Comparison of ENCODE assay signal across 22 cellular contexts in the genomic region with DNA sequence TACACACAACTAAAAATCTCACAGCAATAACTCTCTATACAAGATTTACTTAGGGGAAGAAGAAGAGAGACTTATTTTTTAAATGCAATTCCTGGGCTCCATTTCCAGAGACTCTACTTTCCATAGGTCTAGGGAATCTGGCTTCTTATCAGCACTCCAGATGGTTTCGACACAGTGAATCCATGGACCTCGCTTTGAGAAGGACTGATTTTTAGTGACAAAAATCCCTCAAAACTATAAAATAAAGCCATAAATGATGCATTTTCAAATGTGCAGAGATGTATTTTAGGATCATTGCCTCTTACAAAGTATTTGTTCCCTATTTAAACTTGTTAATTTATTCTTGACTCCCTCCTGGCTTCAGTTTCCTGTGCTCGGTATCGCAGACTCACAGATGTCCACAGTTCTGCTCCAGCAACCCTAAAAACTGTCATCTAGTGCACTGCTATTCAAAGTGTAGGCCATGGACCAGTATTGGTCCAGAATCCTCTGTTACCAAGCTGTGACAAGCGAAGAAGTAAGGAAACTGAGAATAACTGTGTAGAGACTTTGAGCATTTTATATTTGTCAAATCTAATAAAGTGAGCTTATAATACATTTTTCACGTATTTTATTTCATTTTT.
"Had no signal": no experiment of that assay in that cellular context is flagged by ENCODE, and none has a peak within 500 bp of the region (broad histone marks: within the 10 kb centered on the region; RNA-seq: fewer than 3 reads in every experiment).

No MANE protein-coding gene starts in this region.

- H2AFZ ChIP-seq: neural progenitor cell had no signal

- H3K4me3 ChIP-seq: body of pancreas, coronary artery, gastrocnemius medialis, heart left ventricle, left ventricle myocardium inferior, neural progenitor cell, prostate gland, right atrium auricular region, suprapubic skin had no signal

- H3K9me3 ChIP-seq: body of pancreas, gastrocnemius medialis, heart left ventricle, left ventricle myocardium inferior, prostate gland, right atrium auricular region, suprapubic skin had no signal

- H3K9me3 Mint-ChIP-seq: activated CD8-positive, alpha-beta T cell treated with anti-CD3 and anti-CD28 coated beads for 36 hours; activated T-helper 2 cell treated with anti-CD3 and anti-CD28 coated beads, Interferon-gamma antibody, Interleukin-2, Interleukin-4, amounts not matched to agents 10 μg/mL and 5 μg/mL and 100 μg/mL, durations not matched to agents 14 hours and 24 hours and 36 hours; neural progenitor cell; stimulated activated naive CD8-positive, alpha-beta T cell treated with anti-CD3 and anti-CD28 coated beads, Interleukin-15, Interleukin-2, amounts not matched to agents 100 ng/mL and 50 ng/mL, for 24 hours; T-helper 2 cell treated with Interferon-gamma antibody and Interleukin-4, amounts not matched to agents 5 μg/mL and 100 μg/mL, for 36 hours had no signal

- DNase-seq: activated CD4-positive, alpha-beta T cell treated with anti-CD3 and anti-CD28 coated beads for 48 hours; activated CD8-positive, alpha-beta T cell treated with anti-CD3 and anti-CD28 coated beads for 36 hours; activated naive CD4-positive, alpha-beta T cell treated with Interleukin-2 at 50 U/mL for 16 hours; activated T-cell treated with anti-CD3 and anti-CD28 coated beads, Interleukin-2, amount 50 U/mL, for 1 hour; body of pancreas; central memory CD4-positive, alpha-beta T cell; effector CD4-positive, alpha-beta T cell; gastrocnemius medialis; heart left ventricle; kidney glomerular epithelial cell; left ventricle myocardium inferior; stimulated activated CD4-positive, alpha-beta T cell treated with anti-CD3 and anti-CD28 coated beads, Interleukin-12 subunit alpha, Interleukin-12 subunit beta, amount 100 ng/mL, for 4 hours; stimulated activated CD4-positive, alpha-beta T cell treated with anti-CD3 and anti-CD28 coated beads, Interleukin-1b, Interleukin-23, amount 100 ng/mL, for 48 hours; trophoblast cell had no signal

- H3K27ac ChIP-seq: body of pancreas, coronary artery, gastrocnemius medialis, heart left ventricle, left ventricle myocardium inferior, neural progenitor cell, prostate gland, right atrium auricular region, suprapubic skin had no signal

- H3K4me1 ChIP-seq: body of pancreas, neural progenitor cell, prostate gland had no signal

- H3K27me3 ChIP-seq: body of pancreas, gastrocnemius medialis, heart left ventricle, neural progenitor cell, right atrium auricular region, suprapubic skin had no signal

- H3K4me3 Mint-ChIP-seq: activated CD8-positive, alpha-beta T cell treated with anti-CD3 and anti-CD28 coated beads for 36 hours; neural progenitor cell; stimulated activated naive CD8-positive, alpha-beta T cell treated with anti-CD3 and anti-CD28 coated beads, Interleukin-15, Interleukin-2, amounts not matched to agents 100 ng/mL and 50 ng/mL, for 24 hours; T-helper 2 cell treated with Interferon-gamma antibody and Interleukin-4, amounts not matched to agents 5 μg/mL and 100 μg/mL, for 36 hours had no signal

- H3K9ac ChIP-seq: neural progenitor cell had no signal

- H3K36me3 Mint-ChIP-seq: neural progenitor cell had no signal

- H3K4me2 ChIP-seq: neural progenitor cell had no signal

- H3K27me3 Mint-ChIP-seq: activated CD8-positive, alpha-beta T cell treated with anti-CD3 and anti-CD28 coated beads for 36 hours; stimulated activated naive CD8-positive, alpha-beta T cell treated with anti-CD3 and anti-CD28 coated beads, Interleukin-15, Interleukin-2, amounts not matched to agents 100 ng/mL and 50 ng/mL, for 24 hours had no signal

- H3K27ac Mint-ChIP-seq: activated CD8-positive, alpha-beta T cell treated with anti-CD3 and anti-CD28 coated beads for 36 hours; activated T-helper 2 cell treated with anti-CD3 and anti-CD28 coated beads, Interferon-gamma antibody, Interleukin-2, Interleukin-4, amounts not matched to agents 10 μg/mL and 5 μg/mL and 100 μg/mL, durations not matched to agents 14 hours and 24 hours and 36 hours; neural progenitor cell; stimulated activated naive CD8-positive, alpha-beta T cell treated with anti-CD3 and anti-CD28 coated beads, Interleukin-15, Interleukin-2, amounts not matched to agents 100 ng/mL and 50 ng/mL, for 24 hours; T-helper 2 cell treated with Interferon-gamma antibody and Interleukin-4, amounts not matched to agents 5 μg/mL and 100 μg/mL, for 36 hours had no signal

- H3K36me3 ChIP-seq: gastrocnemius medialis, left ventricle myocardium inferior, neural progenitor cell, prostate gland, right atrium auricular region, suprapubic skin had no signal

- ATAC-seq: activated CD8-positive, alpha-beta T cell treated with anti-CD3 and anti-CD28 coated beads for 36 hours; body of pancreas; gastrocnemius medialis; heart left ventricle had no signal
